28 cellular contexts compared by ENCODE assay signal in the genomic region with DNA sequence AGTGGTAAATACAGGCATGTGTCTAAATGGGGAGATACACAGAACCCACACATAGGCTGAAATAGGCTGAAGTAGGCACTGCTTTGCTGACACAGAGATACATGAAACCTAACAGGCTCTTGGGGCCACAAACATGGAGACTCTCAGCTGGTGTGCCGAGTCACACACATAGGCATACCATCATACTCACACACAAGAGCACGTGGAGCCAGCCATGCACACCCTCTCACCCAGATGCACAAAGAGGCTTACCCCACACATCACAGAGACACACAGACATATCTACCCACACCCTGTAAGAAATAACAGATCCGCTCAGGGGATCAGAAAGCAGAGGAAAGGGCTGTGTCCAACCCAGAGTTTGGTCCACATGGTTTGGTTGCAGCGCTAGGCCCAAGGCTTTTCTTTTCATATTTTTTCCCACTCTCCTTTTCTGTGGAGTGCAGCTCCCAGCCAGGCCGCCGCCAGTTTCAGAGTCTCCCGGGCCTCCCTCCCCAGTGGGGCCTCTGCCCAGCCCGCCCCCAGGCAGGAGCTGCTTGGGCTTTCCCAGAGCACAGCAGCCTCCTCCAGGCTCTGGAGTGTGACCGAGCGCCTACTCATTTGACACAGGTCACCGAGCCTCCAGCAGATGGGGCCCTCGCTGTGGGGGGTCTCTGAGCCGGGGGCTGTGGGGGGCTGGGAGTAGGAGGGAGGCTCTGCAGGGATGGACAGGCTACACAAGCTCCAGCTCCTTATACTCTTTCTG. TPM values are rescaled to one million over a fixed set of nuclear protein-coding genes. Genes with fewer than 3 reads are reported as not detected.
DNase-seq lines count a peak whose midpoint lies in the region; ATAC-seq and TF ChIP-seq lines count a peak whose summit lies in the region.
"Had no signal": no experiment of that assay in that cellular context is flagged by ENCODE, and none has a peak within 500 bp of the region (broad histone marks: within the 10 kb centered on the region; RNA-seq: fewer than 3 reads in every experiment).

No MANE protein-coding gene starts in this region.

- peaks cover 73% of the 10 kb centered on the region for H3K27me3 Mint-ChIP-seq in type B pancreatic cell
- peaks cover 31% of the 10 kb centered on the region for H3K27me3 Mint-ChIP-seq in activated CD4-positive, alpha-beta memory T cell treated with anti-CD3 and anti-CD28 coated beads, Interleukin-2, amount 10 ng/mL, durations not matched to agents 7 days and 5 days
- H3K27me3 Mint-ChIP-seq: memory B cell had no signal

- peaks cover 12% of the 10 kb centered on the region for H3K27me3 ChIP-seq in WERI-Rb-1 (ENCODE audit: insufficient read depth, low read depth, severe bottlenecking)

- H3K9me3 ChIP-seq in WERI-Rb-1 (ENCODE audit: severe bottlenecking) = no peaks in the 10 kb centered on the region
- H3K9me3 ChIP-seq: neutrophil, SK-N-SH, transverse colon had no signal

- H3K4me1 Mint-ChIP-seq in type B pancreatic cell (ENCODE audit: unreplicated experiment) = peaks cover 20% of the 10 kb centered on the region
- peaks cover 6% of the 10 kb centered on the region for H3K4me1 Mint-ChIP-seq in activated CD4-positive, alpha-beta memory T cell treated with anti-CD3 and anti-CD28 coated beads, Interleukin-2, amount 10 ng/mL, durations not matched to agents 7 days and 5 days

- no peak overlapping the region for H3K27ac ChIP-seq in WERI-Rb-1
- H3K27ac ChIP-seq: hepatocyte, neutrophil, transverse colon had no signal

- peak overlapping the region; percentile 34 for H3K4me3 Mint-ChIP-seq in type B pancreatic cell
- no peak overlapping the region for H3K4me3 Mint-ChIP-seq in activated CD4-positive, alpha-beta memory T cell treated with anti-CD3 and anti-CD28 coated beads, Interleukin-2, amount 10 ng/mL, durations not matched to agents 7 days and 5 days
- H3K4me3 Mint-ChIP-seq: activated naive CD8-positive, alpha-beta T cell treated with anti-CD3 and anti-CD28 coated beads, Interleukin-2, amount 10 ng/mL, durations not matched to agents 7 days and 5 days; CD4-positive, alpha-beta memory T cell; dendritic cell treated with granulocyte-macrophage colony-stimulating factor and Interleukin-4, amounts not matched to agents 40 ng/mL and 50 ng/mL, for 4 days; memory B cell; T-helper 1 cell treated with Interleukin-12 subunit alpha and Interleukin-12 subunit beta and Interleukin-4 antibody, amounts not matched to agents 30 μg/mL and 1 μg/mL, for 36 hours had no signal

- DNase-seq in NCI-H82 (lab: John Stamatoyannopoulos, UW) (peak; percentile 45), NCI-H82 treated with DMSO at 0.1 percent for 48 hours (lab: John Stamatoyannopoulos, UW; ENCODE audit: unreplicated experiment) (no peak), WERI-Rb-1 (peak; percentile 72), kidney tubule cell (ENCODE audit: low spot score) (peak; percentile 46), type B pancreatic cell (ENCODE audit: extremely low spot score, unreplicated experiment) (no peak), NCI-H446 treated with DMSO at 0.1 percent for 48 hours (lab: John Stamatoyannopoulos, UW) (no peak)
- no peak for DNase-seq in activated CD4-positive, alpha-beta memory T cell treated with anti-CD3 and anti-CD28 coated beads, Interleukin-2, amount 10 ng/mL, durations not matched to agents 7 days and 5 days
- DNase-seq: activated effector memory CD4-positive, alpha-beta T cell treated with Interleukin-2 at 50 U/mL for 16 hours; activated naive CD8-positive, alpha-beta T cell treated with anti-CD3 and anti-CD28 coated beads, Interleukin-2, amount 10 ng/mL, durations not matched to agents 7 days and 5 days; activated T-cell treated with anti-CD3 and anti-CD28 coated beads for 4 hours; AML-193; CD4-positive, alpha-beta memory T cell; HCEC 1CT; Kasumi-1; NCI-H1436 treated with DMSO at 0.1 percent for 48 hours; NCI-H2107; NCI-H510A treated with DMSO at 0.1 percent for 48 hours; SK-N-SH; small intestine; stimulated activated CD4-positive, alpha-beta T cell treated with anti-CD3 and anti-CD28 coated beads, Interleukin-1b, Interleukin-23, amount 100 ng/mL, for 48 hours; transverse colon had no signal

- POLR2A ChIA-PET in activated CD4-positive, alpha-beta memory T cell treated with anti-CD3 and anti-CD28 coated beads, Interleukin-2, amount 10 ng/mL, durations not matched to agents 7 days and 5 days (lab: Charles Lee) = no interaction called here

- no peaks in the 10 kb centered on the region for H3K9me3 Mint-ChIP-seq in type B pancreatic cell
- no peaks in the 10 kb centered on the region for H3K9me3 Mint-ChIP-seq in activated CD4-positive, alpha-beta memory T cell treated with anti-CD3 and anti-CD28 coated beads, Interleukin-2, amount 10 ng/mL, durations not matched to agents 7 days and 5 days
- H3K9me3 Mint-ChIP-seq: activated naive CD8-positive, alpha-beta T cell treated with anti-CD3 and anti-CD28 coated beads, Interleukin-2, amount 10 ng/mL, durations not matched to agents 7 days and 5 days; CD4-positive, alpha-beta memory T cell; dendritic cell treated with granulocyte-macrophage colony-stimulating factor and Interleukin-4, amounts not matched to agents 40 ng/mL and 50 ng/mL, for 4 days; memory B cell; T-helper 1 cell treated with Interleukin-12 subunit alpha and Interleukin-12 subunit beta and Interleukin-4 antibody, amounts not matched to agents 30 μg/mL and 1 μg/mL, for 36 hours had no signal

- H3K27ac Mint-ChIP-seq in type B pancreatic cell = no peak overlapping the region
- no peak overlapping the region for H3K27ac Mint-ChIP-seq in activated CD4-positive, alpha-beta memory T cell treated with anti-CD3 and anti-CD28 coated beads, Interleukin-2, amount 10 ng/mL, durations not matched to agents 7 days and 5 days
- H3K27ac Mint-ChIP-seq: activated naive CD8-positive, alpha-beta T cell treated with anti-CD3 and anti-CD28 coated beads, Interleukin-2, amount 10 ng/mL, durations not matched to agents 7 days and 5 days; dendritic cell treated with granulocyte-macrophage colony-stimulating factor and Interleukin-4, amounts not matched to agents 40 ng/mL and 50 ng/mL, for 4 days; memory B cell; T-helper 1 cell treated with Interleukin-12 subunit alpha and Interleukin-12 subunit beta and Interleukin-4 antibody, amounts not matched to agents 30 μg/mL and 1 μg/mL, for 36 hours had no signal

- CTCF ChIA-PET in activated CD4-positive, alpha-beta memory T cell treated with anti-CD3 and anti-CD28 coated beads, Interleukin-2, amount 10 ng/mL, durations not matched to agents 7 days and 5 days (lab: Charles Lee) = no interaction called here

- ATAC-seq in HG03432 (IDR thresholded peaks at IDR 0.05; ENCODE audit: unreplicated experiment) = no peak
- ATAC-seq: left lobe of liver had no signal

- H3K36me3 Mint-ChIP-seq in type B pancreatic cell = no peaks in the 10 kb centered on the region
- H3K36me3 Mint-ChIP-seq in activated CD4-positive, alpha-beta memory T cell treated with anti-CD3 and anti-CD28 coated beads, Interleukin-2, amount 10 ng/mL, durations not matched to agents 7 days and 5 days (ENCODE audit: low read depth) = no peaks in the 10 kb centered on the region
- H3K36me3 Mint-ChIP-seq: activated naive CD8-positive, alpha-beta T cell treated with anti-CD3 and anti-CD28 coated beads, Interleukin-2, amount 10 ng/mL, durations not matched to agents 7 days and 5 days; CD4-positive, alpha-beta memory T cell; memory B cell had no signal

- H3K4me3 ChIP-seq in WERI-Rb-1 (ENCODE audit: low read depth, low read length) = no peak overlapping the region
- H3K4me3 ChIP-seq: hepatocyte, transverse colon had no signal

- no peak for TF ChIP-seq CTCF in WERI-Rb-1 (IDR thresholded peaks at IDR 0.05; ENCODE audit: low read depth, low read length)
- TF ChIP-seq CTCF in type B pancreatic cell (conservative IDR thresholded peaks at IDR 0.05) = no peak

- no peaks in the 10 kb centered on the region for H3K36me3 ChIP-seq in WERI-Rb-1
- H3K36me3 ChIP-seq: neutrophil, transverse colon had no signal

RNA-seq across cellular contexts. Expression of gene POU3F1, which starts 4.0 kb away (rescaled TPM):
- 0.69 and 2.8 TPM in 2 replicates for total RNA-seq in type B pancreatic cell (ENCODE audit: low replicate concordance)
- total RNA-seq in activated CD4-positive, alpha-beta memory T cell treated with anti-CD3 and anti-CD28 coated beads, Interleukin-2, amount 10 ng/mL, durations not matched to agents 7 days and 5 days = not detected
- total RNA-seq: hepatocyte, transverse colon had no signal

RNA-seq across cellular contexts. Expression of gene UTP11, which starts 38.0 kb away (rescaled TPM):
- 22.7 and 33.1 TPM in 2 replicates for total RNA-seq in type B pancreatic cell (ENCODE audit: low replicate concordance)
- total RNA-seq in activated CD4-positive, alpha-beta memory T cell treated with anti-CD3 and anti-CD28 coated beads, Interleukin-2, amount 10 ng/mL, durations not matched to agents 7 days and 5 days = 10 to 100 TPM; 29.1 to 33.2 TPM

RNA-seq across cellular contexts. Expression of gene FHL3, which starts 45.3 kb away (rescaled TPM):
- 7.0 and 25.1 TPM in 2 replicates for total RNA-seq in type B pancreatic cell (ENCODE audit: low replicate concordance)
- total RNA-seq in activated CD4-positive, alpha-beta memory T cell treated with anti-CD3 and anti-CD28 coated beads, Interleukin-2, amount 10 ng/mL, durations not matched to agents 7 days and 5 days = 1 to 10 TPM; 9.1 to 9.8 TPM

Comparison
In these comparisons a context has a peak if more than half of its experiments do, and no peak if none do; other contexts are left out.
1. DNase-seq: peak in NCI-H82 (single experiment), WERI-Rb-1 (single experiment) and kidney tubule cell (single experiment); none in NCI-H82 treated with DMSO at 0.1 percent for 48 hours (single experiment), type B pancreatic cell (single experiment), NCI-H446 treated with DMSO at 0.1 percent for 48 hours (single experiment) and activated CD4-positive, alpha-beta memory T cell treated with anti-CD3 and anti-CD28 coated beads, Interleukin-2, amount 10 ng/mL, durations not matched to agents 7 days and 5 days (single experiment).